Comparison of ENCODE assay signal across 8 cellular contexts in genomic region chr1:232952514-232953175, GRCh38. TPM values are rescaled to one million over a fixed set of nuclear protein-coding genes. Genes with fewer than 3 reads are reported as not detected.
A peak's percentile ranks its signal among the peaks of the same experiment; 100 is the strongest.
DNase-seq lines count a peak whose midpoint lies in the region; ATAC-seq, FAIRE-seq and TF ChIP-seq lines count a peak whose summit lies in the region.

No MANE protein-coding gene starts in this region.

- dilution Hi-C loops in keratinocyte (cut with MboI; ENCODE audit: extremely low pct_ligation_motif_present, low sequenced_read_pairs) = no loop called here

- in situ Hi-C loops in astrocyte of the spinal cord (cut with HindIII; ENCODE audit: low sequenced_read_pairs) = no loop called here

- POLR2A ChIA-PET in PC-9 (lab: Charles Lee; ENCODE audit: unreplicated experiment) = no interaction called here

- peak; percentile 39 for ATAC-seq in GM21447 (IDR thresholded peaks at IDR 0.05; ENCODE audit: unreplicated experiment)

- H4K20me1 ChIP-seq in PC-9 (ENCODE audit: insufficient read depth) (peaks cover 11% of the 10 kb centered on the region), keratinocyte (ENCODE audit: control insufficient read depth, extremely low read depth, insufficient read depth, low read length) (no peaks in the 10 kb centered on the region)

- no peak overlapping the region for H3K4me3 ChIP-seq in PC-9
- no peak overlapping the region for H3K4me3 ChIP-seq in astrocyte of the spinal cord (ENCODE audit: low read depth, low read length)
- no peak overlapping the region for H3K4me3 ChIP-seq in keratinocyte (ENCODE audit: control insufficient read depth in 2 of 3, extremely low read depth in 1 of 3, insufficient read depth in 2 of 3, low read depth in 1 of 3, low read length in 3 of 3)

- H3K79me2 ChIP-seq in PC-9 (ENCODE audit: low read depth) (peaks cover 42% of the 10 kb centered on the region), keratinocyte (ENCODE audit: control insufficient read depth, insufficient read depth, low read length) (peaks cover 16% of the 10 kb centered on the region)

- no peak overlapping the region for H3K9ac ChIP-seq in keratinocyte (ENCODE audit: control insufficient read depth, extremely low read depth, insufficient read depth, low read length)

- H3K4me2 ChIP-seq in PC-9 = no peak overlapping the region
- peak overlapping the region; percentile 80 for H3K4me2 ChIP-seq in keratinocyte (ENCODE audit: control insufficient read depth, extremely low read depth, insufficient read depth, low read depth, low read length)

- peak; percentile 89 for FAIRE-seq in keratinocyte (lab: Jason Lieb, UNC)

- CTCF ChIA-PET in PC-9 (lab: Charles Lee) = no interaction called here

- no peak overlapping the region for H3K27ac ChIP-seq in PC-9
- H3K27ac ChIP-seq in keratinocyte (ENCODE audit: control insufficient read depth, insufficient read depth, low read length) = no peak overlapping the region

- H3K4me1 ChIP-seq in PC-9 (replicated peaks; ENCODE audit: insufficient read depth) (peaks cover 14% of the 10 kb centered on the region), keratinocyte (ENCODE audit: control insufficient read depth, extremely low read depth, insufficient read depth, low read length) (peaks cover 23% of the 10 kb centered on the region)

- H3K27me3 ChIP-seq in PC-9 (ENCODE audit: insufficient read depth, low read depth) (no peaks in the 10 kb centered on the region), keratinocyte (ENCODE audit: control insufficient read depth, extremely low read depth, insufficient read depth, low read length) (no peaks in the 10 kb centered on the region)

- H3K9me1 ChIP-seq in keratinocyte (ENCODE audit: control insufficient read depth, extremely low read depth, insufficient read depth, low read length) = no peaks in the 10 kb centered on the region

- intact Hi-C loops in PC-9 (cut with micrococcal nuclease; ENCODE audit: unreplicated experiment) = no loop called here

- DNase-seq in NCI-H2196 (lab: John Stamatoyannopoulos, UW; ENCODE audit: unreplicated experiment) = peak; percentile 11
- no peak for DNase-seq in NCI-H2196 treated with DMSO at 0.1 percent for 48 hours (lab: John Stamatoyannopoulos, UW; ENCODE audit: unreplicated experiment)
- DNase-seq in HK-2 (ENCODE audit: unreplicated experiment) = peak; percentile 50
- DNase-seq in PC-9 = peak; percentile 23 to 34
- peak; percentile 49 for DNase-seq in astrocyte of the spinal cord (ENCODE audit: low read depth, low spot score)
- DNase-seq in keratinocyte (ENCODE audit: low read depth, low spot score) = peak; percentile 58
- peak; percentile 47 for DNase-seq in superior temporal gyrus (ENCODE audit: extremely low spot score)

- TF ChIP-seq CTCF in PC-9 (conservative IDR thresholded peaks at IDR 0.05) (peak; percentile 80), astrocyte of the spinal cord (IDR thresholded peaks at IDR 0.05; ENCODE audit: low read depth, low read length) (peak; percentile 68), keratinocyte (optimal IDR thresholded peaks at IDR 0.05 in 1 of 3, IDR thresholded peaks at IDR 0.05 in 1 of 3, conservative IDR thresholded peaks at IDR 0.05 in 1 of 3; ENCODE audit: extremely low read depth in 1 of 3, insufficient read depth in 2 of 3, low read length in 3 of 3) (peak; percentile 86 to 98 (median 91))

- H3K9me3 ChIP-seq in PC-9 (ENCODE audit: insufficient read depth, low read depth) = no peaks in the 10 kb centered on the region
- no peaks in the 10 kb centered on the region for H3K9me3 ChIP-seq in keratinocyte (ENCODE audit: control insufficient read depth, low read depth, low read length)

- 0 out of 2 replicates have a peak, but pooled peaks cover 9% of the 10 kb centered on the region for H3K36me3 ChIP-seq in PC-9 (ENCODE audit: low read depth)
- H3K36me3 ChIP-seq in keratinocyte (ENCODE audit: control insufficient read depth in 2 of 2, extremely low read depth in 1 of 2, insufficient read depth in 2 of 2, low read length in 2 of 2) = peaks cover 0 to 2% of the 10 kb centered on the region in 2 experiments

- H3K9me2 ChIP-seq in PC-9 (ENCODE audit: insufficient read depth) = no peaks in the 10 kb centered on the region

- no peaks in the 10 kb centered on the region for H3F3A ChIP-seq in PC-9 (ENCODE audit: insufficient read depth, low read depth)

- H2AFZ ChIP-seq in PC-9 = no peak overlapping the region
- H2AFZ ChIP-seq in keratinocyte (ENCODE audit: control insufficient read depth, low read length) = no peak overlapping the region

- no TSS peak for BruUV-seq in PC-9 (replicated peaks; lab: Mats Ljungman, UMichigan)

RNA-seq across cellular contexts. Expression of gene NTPCR, which starts 2.2 kb away (rescaled TPM):
- 45.3 and 55.6 TPM in 2 replicates for total RNA-seq in PC-9 (2021)
- 25.2 to 40.0 TPM (median 31.5 TPM) in 3 replicates for polyA plus RNA-seq in keratinocyte
- polyA plus RNA-seq in keratinocyte (2011; ENCODE audit: low read depth) = 18.1 TPM
- polyA plus RNA-seq in keratinocyte (2011; cell fraction: cytosol; rRNA removed) = 33.7 and 42.9 TPM in 2 replicates
- polyA plus RNA-seq in keratinocyte (2011; cell fraction: nucleus; rRNA removed) = 16.6 and 17.1 TPM in 2 replicates
- 40.9 and 43.3 TPM in 2 replicates for polyA plus RNA-seq in keratinocyte (2012; ENCODE audit: low replicate concordance)
- 3.7 to 11.9 TPM (median 9.1 TPM) in 3 replicates for polyA minus RNA-seq in keratinocyte
- 14.0 TPM for polyA minus RNA-seq in keratinocyte (2011; cell fraction: cytosol; rRNA and poly(A)+ RNA removed)
- 4.6 and 6.2 TPM in 2 replicates for polyA minus RNA-seq in keratinocyte (2011; cell fraction: nucleus; rRNA and poly(A)+ RNA removed)
